ENCODE assay signal across 13 cellular contexts in the genomic region with DNA sequence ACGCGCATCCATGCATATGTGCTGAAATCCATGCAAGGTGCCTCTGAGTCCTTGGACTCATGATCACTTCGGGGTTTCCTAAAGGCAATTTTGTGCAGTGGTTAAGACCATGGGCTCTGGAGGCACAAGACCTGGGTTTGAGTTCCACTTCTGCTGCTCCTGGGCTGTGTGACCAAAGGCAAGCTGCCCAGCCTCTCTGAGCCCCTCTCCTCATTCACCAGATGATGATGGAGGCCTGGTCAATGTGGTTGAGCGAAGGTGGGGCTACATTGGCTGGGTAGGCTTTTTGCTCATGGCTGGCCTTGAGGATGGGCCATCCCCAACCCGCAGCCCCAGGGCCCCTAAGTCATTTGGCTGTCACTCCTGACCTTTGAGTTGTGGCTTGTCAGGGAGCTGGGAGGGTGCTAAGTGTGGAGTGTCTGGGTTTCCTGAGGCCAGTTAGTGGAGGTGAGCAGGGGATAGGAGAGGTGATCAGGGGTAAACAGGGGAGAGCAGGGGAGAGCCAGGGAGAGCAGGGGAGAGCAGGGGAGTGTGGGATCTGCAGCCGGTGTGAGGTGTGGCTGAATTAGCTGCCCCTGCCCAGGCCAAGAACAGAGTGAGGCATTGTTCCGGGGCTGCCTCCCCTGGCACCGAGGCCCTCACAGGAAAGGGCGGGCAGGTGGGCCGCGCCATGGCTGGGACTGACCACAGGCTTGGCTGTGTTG.
"Had no signal": no experiment of that assay in that cellular context is flagged by ENCODE, and none has a peak within 500 bp of the region (broad histone marks: within the 10 kb centered on the region; RNA-seq: fewer than 3 reads in every experiment).

No MANE protein-coding gene starts in this region.

- H3K9me3 ChIP-seq: esophagus muscularis mucosa, tibial nerve had no signal

- H3K36me3 Mint-ChIP-seq: activated naive CD4-positive, alpha-beta T cell treated with anti-CD3 and anti-CD28 coated beads, Interleukin-2, amount 10 ng/mL, durations not matched to agents 7 days and 5 days had no signal

- H3K9ac ChIP-seq: parathyroid adenoma had no signal

- H3K27ac Mint-ChIP-seq: activated CD4-positive, alpha-beta T cell treated with anti-CD3 and anti-CD28 coated beads, Interleukin-2, amount 10 ng/mL, durations not matched to agents 7 days and 5 days; activated naive CD4-positive, alpha-beta T cell treated with anti-CD3 and anti-CD28 coated beads, Interleukin-2, amount 10 ng/mL, durations not matched to agents 7 days and 5 days had no signal

- H3K79me2 ChIP-seq: parathyroid adenoma had no signal

- H3K4me1 ChIP-seq: esophagus muscularis mucosa, parathyroid adenoma had no signal

- DNase-seq: activated CD4-positive, alpha-beta T cell treated with anti-CD3 and anti-CD28 coated beads, Interleukin-2, amount 10 ng/mL, durations not matched to agents 7 days and 5 days; activated naive CD4-positive, alpha-beta T cell treated with anti-CD3 and anti-CD28 coated beads, Interleukin-2, amount 10 ng/mL, durations not matched to agents 7 days and 5 days; caudate nucleus; mesendoderm; stimulated activated CD4-positive, alpha-beta T cell treated with anti-CD3 and anti-CD28 coated beads, Interleukin-4, amount 100 ng/mL, for 24 hours; stimulated activated naive CD4-positive, alpha-beta T cell treated with Interleukin-2 at 50 U/mL for 16 hours; substantia nigra had no signal

- H3K4me3 ChIP-seq: coronary artery, esophagus muscularis mucosa, skin epidermis, tibial nerve had no signal

- H2AFZ ChIP-seq: parathyroid adenoma had no signal

- FAIRE-seq: keratinocyte had no signal

- H3K4me3 Mint-ChIP-seq: activated CD4-positive, alpha-beta T cell treated with anti-CD3 and anti-CD28 coated beads, Interleukin-2, amount 10 ng/mL, durations not matched to agents 7 days and 5 days; activated naive CD4-positive, alpha-beta T cell treated with anti-CD3 and anti-CD28 coated beads, Interleukin-2, amount 10 ng/mL, durations not matched to agents 7 days and 5 days had no signal

- H3K27me3 ChIP-seq: esophagus muscularis mucosa, tibial nerve had no signal

- H3K36me3 ChIP-seq: esophagus muscularis mucosa, tibial nerve had no signal

- H3K27ac ChIP-seq: coronary artery, esophagus muscularis mucosa, parathyroid adenoma, skin epidermis, tibial nerve had no signal

- H3K9me3 Mint-ChIP-seq: activated CD4-positive, alpha-beta T cell treated with anti-CD3 and anti-CD28 coated beads, Interleukin-2, amount 10 ng/mL, durations not matched to agents 7 days and 5 days; activated naive CD4-positive, alpha-beta T cell treated with anti-CD3 and anti-CD28 coated beads, Interleukin-2, amount 10 ng/mL, durations not matched to agents 7 days and 5 days had no signal

- H3K4me1 Mint-ChIP-seq: activated CD4-positive, alpha-beta T cell treated with anti-CD3 and anti-CD28 coated beads, Interleukin-2, amount 10 ng/mL, durations not matched to agents 7 days and 5 days; activated naive CD4-positive, alpha-beta T cell treated with anti-CD3 and anti-CD28 coated beads, Interleukin-2, amount 10 ng/mL, durations not matched to agents 7 days and 5 days had no signal
